In the genomic region with DNA sequence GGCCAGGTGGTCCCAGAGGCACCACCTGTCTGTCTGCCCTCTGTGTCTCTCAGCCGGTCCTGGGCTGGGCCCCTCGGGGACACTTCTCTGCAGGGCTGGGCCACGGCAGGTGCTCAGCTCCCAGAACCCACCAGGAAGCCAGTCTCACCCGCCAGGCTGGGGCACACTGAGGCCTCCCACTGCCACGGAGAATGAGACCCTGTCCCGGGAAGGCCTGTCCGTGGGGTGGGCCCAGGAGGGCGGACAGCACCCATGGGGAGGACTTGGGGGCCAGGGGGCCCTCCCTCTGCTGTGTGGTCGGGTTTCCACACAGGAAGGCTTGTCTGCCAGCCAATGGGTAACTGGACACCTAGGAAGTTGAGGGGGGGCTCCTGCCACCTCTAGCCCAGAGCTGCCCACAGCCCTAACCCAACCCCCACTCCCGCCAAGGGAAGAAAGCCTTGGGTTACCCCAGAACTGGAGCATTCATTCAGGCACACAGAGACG, we compare ENCODE assay signal across 12 cellular contexts. TPM values are rescaled to one million over a fixed set of nuclear protein-coding genes. Genes with fewer than 3 reads are reported as not detected.
A peak's percentile ranks its signal among the peaks of the same experiment; 100 is the strongest.
DNase-seq lines count a peak whose midpoint lies in the region; ATAC-seq, FAIRE-seq and TF ChIP-seq lines count a peak whose summit lies in the region.
"Had no signal": no experiment of that assay in that cellular context is flagged by ENCODE, and none has a peak within 500 bp of the region (broad histone marks: within the 10 kb centered on the region; RNA-seq: fewer than 3 reads in every experiment).

No MANE protein-coding gene starts in this region.

- 20% methylated on average over 1 of the region's 11 CpGs for WGBS in HepG2 (ENCODE audit: low lambda C conversion rate)
- WGBS in right lobe of liver (ENCODE audit: insufficient coverage, low coverage, low lambda C conversion rate, missing lambda C conversion rate): 0% methylated on average over 2 of the region's 11 CpGs

- H3K4me3 ChIP-seq in HepG2 (replicated peaks in 1 of 3; ENCODE audit: insufficient read depth in 1 of 3, low read depth in 2 of 3, low read length in 3 of 3) (peak overlapping the region; percentile 47 to 81 (median 72); a peak in 5 of 6 replicates), right lobe of liver (no peak overlapping the region), OCI-LY3 (ENCODE audit: low read length) (peak overlapping the region; percentile 82), lower lobe of right lung (no peak overlapping the region)

- FAIRE-seq in HepG2 (lab: Jason Lieb, UNC): no peak

- H3K4me2 ChIP-seq in HepG2 (ENCODE audit: low read depth, low read length): peak overlapping the region; percentile 85
- peak overlapping the region; percentile 96 for H3K4me2 ChIP-seq in OCI-LY3 (ENCODE audit: low read length)

- peaks cover 14% of the 10 kb centered on the region for H3K4me1 Mint-ChIP-seq in osteocyte (ENCODE audit: unreplicated experiment)
- peaks cover 11 to 16% of the 10 kb centered on the region in 2 donors for H3K4me1 Mint-ChIP-seq in effector memory CD8-positive, alpha-beta T cell (ENCODE audit: low read depth in 2 of 2)

- POLR2A ChIA-PET in HepG2 (lab: Yijun Ruan, JAX): interaction anchor here (0.6 to 7.4 kb wide), 20 partner anchors 10 to 181 kb away, joined by 3 to 78 read pairs (median 4); a partner anchor contains a TSS

- no peak for TF ChIP-seq RAD21 in HepG2 (CRISPR knock-in tag; IDR thresholded peaks at IDR 0.05)

- no peak for DNase-seq in HepG2 (ENCODE audit: low spot score)
- no peak for DNase-seq in right lobe of liver
- DNase-seq in left kidney (ENCODE audit: low read depth, low spot score): peak; percentile 70
- DNase-seq in lower lobe of right lung: no peak
- DNase-seq in osteocyte (ENCODE audit: extremely low spot score, unreplicated experiment): no peak
- DNase-seq in effector memory CD8-positive, alpha-beta T cell: no peak

- BruUV-seq in HepG2 (replicated peaks; lab: Mats Ljungman, UMichigan): no TSS peak

- no peaks in the 10 kb centered on the region for H3K9me3 ChIP-seq in HepG2 (ENCODE audit: low read length)
- no peaks in the 10 kb centered on the region for H3K9me3 ChIP-seq in right lobe of liver
- no peaks in the 10 kb centered on the region for H3K9me3 ChIP-seq in OCI-LY3 (ENCODE audit: insufficient read depth, low read length)
- H3K9me3 ChIP-seq in lower lobe of right lung: no peaks in the 10 kb centered on the region

- no peak for TF ChIP-seq EP300 in HepG2 (IDR thresholded peaks at IDR 0.05; ENCODE audit: low read depth in 2 of 2, low read length in 2 of 2)
- TF ChIP-seq EP300 in HepG2 (CRISPR knock-in tag; IDR thresholded peaks at IDR 0.05; ENCODE audit: borderline replicate concordance): no peak

- no peak for TF ChIP-seq POLR2A in HepG2 (IDR thresholded peaks at IDR 0.05; ENCODE audit: insufficient read depth in 1 of 2, low read depth in 2 of 2, low read length in 2 of 2)
- TF ChIP-seq POLR2A in right lobe of liver (IDR thresholded peaks at IDR 0.05): no peak

- H3K27ac ChIP-seq in HepG2 (ENCODE audit: extremely low read length, insufficient read depth, low read length): peak overlapping the region; percentile 30
- H3K27ac ChIP-seq in right lobe of liver: no peak overlapping the region
- H3K27ac ChIP-seq in OCI-LY3 (ENCODE audit: low read length): peak overlapping the region; percentile 21
- H3K27ac ChIP-seq in lower lobe of right lung: no peak overlapping the region

- no peak overlapping the region for H3K27ac Mint-ChIP-seq in osteocyte (ENCODE audit: unreplicated experiment)
- H3K27ac Mint-ChIP-seq in effector memory CD8-positive, alpha-beta T cell: no peak overlapping the region
- H3K27ac Mint-ChIP-seq: activated CD4-positive, alpha-beta memory T cell treated with anti-CD3 and anti-CD28 coated beads, Interleukin-2, amount 10 ng/mL, durations not matched to agents 7 days and 5 days; CD4-positive, CD25-positive, alpha-beta regulatory T cell had no signal

- intact Hi-C loops in HepG2 (cut with micrococcal nuclease; ENCODE audit: unreplicated experiment) (loop anchor here (2.0 kb wide), 1 partner anchor 14 kb away; a partner anchor contains a TSS), right lobe of liver (cut with DNase I) (loop anchor here in 1 of 2 donors (10.0 kb wide), 1 partner anchor 52 kb away; a partner anchor contains a TSS), lower lobe of right lung (cut with DNase I) (no loop called here)

- no peaks in the 10 kb centered on the region for H3K9me3 Mint-ChIP-seq in osteocyte (ENCODE audit: unreplicated experiment)
- H3K9me3 Mint-ChIP-seq in effector memory CD8-positive, alpha-beta T cell: no peaks in the 10 kb centered on the region
- H3K9me3 Mint-ChIP-seq: activated CD4-positive, alpha-beta memory T cell treated with anti-CD3 and anti-CD28 coated beads, Interleukin-2, amount 10 ng/mL, durations not matched to agents 7 days and 5 days; CD4-positive, CD25-positive, alpha-beta regulatory T cell had no signal

- H3K4me1 ChIP-seq in HepG2 (ENCODE audit: insufficient read depth, low read length) (peaks cover 49% of the 10 kb centered on the region), right lobe of liver (peaks cover 0 to 9% (median 0%) of the 10 kb centered on the region in 4 donors), OCI-LY3 (ENCODE audit: low read length) (peaks cover 42% of the 10 kb centered on the region), lower lobe of right lung (peaks cover 39% of the 10 kb centered on the region)

- ATAC-seq in HepG2: no peak
- no peak for ATAC-seq in right lobe of liver
- ATAC-seq in lower lobe of right lung: no peak
- no peak for ATAC-seq in GM21619 (IDR thresholded peaks at IDR 0.05; ENCODE audit: unreplicated experiment)
- ATAC-seq in effector memory CD8-positive, alpha-beta T cell (replicated peaks): no peak

- H3K4me3 Mint-ChIP-seq in osteocyte (ENCODE audit: unreplicated experiment): no peak overlapping the region
- H3K4me3 Mint-ChIP-seq in effector memory CD8-positive, alpha-beta T cell: no peak overlapping the region
- H3K4me3 Mint-ChIP-seq: activated CD4-positive, alpha-beta memory T cell treated with anti-CD3 and anti-CD28 coated beads, Interleukin-2, amount 10 ng/mL, durations not matched to agents 7 days and 5 days had no signal

- H3K27me3 ChIP-seq in HepG2 (ENCODE audit: control insufficient read depth in 1 of 2, insufficient read depth in 2 of 2, low read length in 2 of 2) (no peaks in the 10 kb centered on the region), right lobe of liver (no peaks in the 10 kb centered on the region), OCI-LY3 (ENCODE audit: low read depth, low read length) (0 out of 2 replicates have a peak, but pooled peaks cover 2% of the 10 kb centered on the region), lower lobe of right lung (ENCODE audit: low read depth) (peaks cover 26% of the 10 kb centered on the region)

- peaks cover 4% of the 10 kb centered on the region for H4K20me1 ChIP-seq in HepG2 (ENCODE audit: insufficient read depth, low read length)
- peaks cover 5% of the 10 kb centered on the region for H4K20me1 ChIP-seq in OCI-LY3 (ENCODE audit: insufficient read depth, low read length)

- CTCF ChIA-PET in HepG2 (lab: Yijun Ruan, JAX; ENCODE audit: low intra/inter-chr PET ratio, low total read pairs): interaction anchor here (1.0 to 2.6 kb wide), 6 partner anchors 9 to 118 kb away, joined by 3 to 19 read pairs (median 3); a partner anchor contains a TSS

- H3K79me2 ChIP-seq in HepG2 (ENCODE audit: insufficient read depth, low read length) (peaks cover 20% of the 10 kb centered on the region), OCI-LY3 (ENCODE audit: low read length) (peaks cover 35% of the 10 kb centered on the region)

- in situ Hi-C loops in HepG2 (cut with HindIII; ENCODE audit: extremely low pct_ligation_motif_present, low pct_unique_long_range_greater_than_20kb): no loop called here

- no peak for TF ChIP-seq CTCF in HepG2 (CRISPR knock-in tag; IDR thresholded peaks at IDR 0.05)
- TF ChIP-seq CTCF in right lobe of liver (IDR thresholded peaks at IDR 0.05): no peak
- no peak for TF ChIP-seq CTCF in OCI-LY3 (IDR thresholded peaks at IDR 0.05; ENCODE audit: low read depth, low read length)
- no peak for TF ChIP-seq CTCF in lower lobe of right lung (IDR thresholded peaks at IDR 0.05)
- TF ChIP-seq CTCF in osteocyte (IDR thresholded peaks at IDR 0.05): no peak

- no peak overlapping the region for H2AFZ ChIP-seq in HepG2 (ENCODE audit: low read length)
- H2AFZ ChIP-seq in OCI-LY3 (ENCODE audit: low read depth, low read length): no peak overlapping the region

- H3K36me3 Mint-ChIP-seq in osteocyte (ENCODE audit: unreplicated experiment): no peaks in the 10 kb centered on the region
- peaks cover 15% of the 10 kb centered on the region for H3K36me3 Mint-ChIP-seq in effector memory CD8-positive, alpha-beta T cell (ENCODE audit: insufficient read depth)
- H3K36me3 Mint-ChIP-seq: CD4-positive, CD25-positive, alpha-beta regulatory T cell had no signal

- H3K9ac ChIP-seq in HepG2 (ENCODE audit: insufficient read depth, low read depth, low read length) (peak overlapping the region; percentile 66), OCI-LY3 (ENCODE audit: low read length) (peak overlapping the region; percentile 62)

- H3K36me3 ChIP-seq in HepG2 (replicated peaks in 1 of 2; ENCODE audit: control insufficient read depth in 1 of 2, insufficient read depth in 2 of 2, low read length in 2 of 2) (peaks cover 0 to 2% of the 10 kb centered on the region in 2 experiments; a peak in 1 of 5 replicates), right lobe of liver (peaks cover 0 to under 1% (median 0%) of the 10 kb centered on the region in 4 donors), OCI-LY3 (replicated peaks; ENCODE audit: low read depth, low read length) (peaks cover 4% of the 10 kb centered on the region), lower lobe of right lung (peaks cover 3% of the 10 kb centered on the region)

- no peaks in the 10 kb centered on the region for H3K27me3 Mint-ChIP-seq in osteocyte (ENCODE audit: unreplicated experiment)
- peaks cover 4 to 17% of the 10 kb centered on the region in 2 donors for H3K27me3 Mint-ChIP-seq in effector memory CD8-positive, alpha-beta T cell
- H3K27me3 Mint-ChIP-seq: activated CD4-positive, alpha-beta memory T cell treated with anti-CD3 and anti-CD28 coated beads, Interleukin-2, amount 10 ng/mL, durations not matched to agents 7 days and 5 days had no signal

RNA-seq across cellular contexts. Expression of a gene that starts 4.1 kb away (rescaled TPM):
- total RNA-seq in HepG2 (2016; rRNA removed; fragmentation: Illumina TruSeq; extraction: Trizol) (412 and 481 TPM in 2 replicates), right lobe of liver (100 to 1,000 TPM in 5 of 6 experiments, 10 to 100 TPM in 1; 88.4 to 274 (median 124) TPM), lower lobe of right lung (208 TPM), osteocyte (132 and 136 TPM in 2 replicates)
- 96.3 and 106 TPM in 2 replicates for total RNA-seq in HepG2 (2016; cell fraction: cytosol; rRNA removed; fragmentation: Illumina TruSeq; extraction: Trizol; ENCODE audit: low read depth)
- 424 and 467 TPM in 2 replicates for total RNA-seq in HepG2 (2016; cell fraction: insoluble cytoplasmic fraction; rRNA removed; fragmentation: Illumina TruSeq; extraction: Trizol)
- 128 TPM in 2 replicates for total RNA-seq in HepG2 (2016; cell fraction: membrane; rRNA removed; fragmentation: Illumina TruSeq; extraction: Trizol)
- 195 and 203 TPM in 2 replicates for total RNA-seq in HepG2 (2016; cell fraction: nucleus; rRNA removed; fragmentation: Illumina TruSeq; extraction: Trizol)
- polyA plus RNA-seq in HepG2 (2011; rRNA removed): 182 and 243 TPM in 2 replicates
- polyA plus RNA-seq in HepG2 (2011; cell fraction: cytosol; rRNA removed): 251 and 293 TPM in 2 replicates
- 210 and 235 TPM in 2 replicates for polyA plus RNA-seq in HepG2 (2011; cell fraction: nucleus; rRNA removed)
- 190 and 205 TPM in 2 replicates for polyA plus RNA-seq in HepG2 (2012)
- 115 and 121 TPM in 2 replicates for polyA plus RNA-seq in HepG2 (2016; cell fraction: cytosol; fragmentation: Illumina TruSeq; extraction: Trizol; ENCODE audit: low read depth)
- 587 and 625 TPM in 2 replicates for polyA plus RNA-seq in HepG2 (2016; cell fraction: insoluble cytoplasmic fraction; fragmentation: Illumina TruSeq; extraction: Trizol; ENCODE audit: low read depth)
- polyA plus RNA-seq in HepG2 (2016; cell fraction: membrane; fragmentation: Illumina TruSeq; extraction: Trizol; ENCODE audit: low read depth): 115 and 122 TPM in 2 replicates
- polyA plus RNA-seq in HepG2 (2016; cell fraction: nucleus; fragmentation: Illumina TruSeq; extraction: Trizol; ENCODE audit: insufficient read depth, low read depth): 355 and 369 TPM in 2 replicates
- 270 and 721 TPM in 2 replicates for polyA minus RNA-seq in HepG2 (2011; rRNA and poly(A)+ RNA removed; ENCODE audit: low replicate concordance)
- polyA minus RNA-seq in HepG2 (2011; cell fraction: cytosol; rRNA and poly(A)+ RNA removed): 140 and 144 TPM in 2 replicates
- 74.6 and 75.6 TPM in 2 replicates for polyA minus RNA-seq in HepG2 (2011; cell fraction: nucleus; rRNA and poly(A)+ RNA removed)

RNA-seq across cellular contexts. Expression of a gene that starts 6.3 kb away (rescaled TPM):
- 0.38 and 1.0 TPM in 2 replicates for total RNA-seq in HepG2 (2016; rRNA removed; fragmentation: Illumina TruSeq; extraction: Trizol)
- 0.97 and 1.3 TPM in 2 replicates for total RNA-seq in HepG2 (2016; cell fraction: cytosol; rRNA removed; fragmentation: Illumina TruSeq; extraction: Trizol; ENCODE audit: low read depth)
- total RNA-seq in HepG2 (2016; cell fraction: insoluble cytoplasmic fraction; rRNA removed; fragmentation: Illumina TruSeq; extraction: Trizol): 0.51 and 0.97 TPM in 2 replicates
- total RNA-seq in HepG2 (2016; cell fraction: membrane; rRNA removed; fragmentation: Illumina TruSeq; extraction: Trizol): 0.74 and 0.76 TPM in 2 replicates
- total RNA-seq in HepG2 (2016; cell fraction: nucleus; rRNA removed; fragmentation: Illumina TruSeq; extraction: Trizol): 0.60 and 0.81 TPM in 2 replicates
- polyA plus RNA-seq in HepG2 (2011; rRNA removed): 0.07 and 0.20 TPM in 2 replicates
- 0.09 and 0.16 TPM in 2 replicates for polyA plus RNA-seq in HepG2 (2011; cell fraction: cytosol; rRNA removed)
- polyA plus RNA-seq in HepG2 (2011; cell fraction: nucleus; rRNA removed): 0.33 and 0.50 TPM in 2 replicates
- 0.21 and 0.60 TPM in 2 replicates for polyA plus RNA-seq in HepG2 (2012)
- polyA plus RNA-seq in HepG2 (2016; cell fraction: cytosol; fragmentation: Illumina TruSeq; extraction: Trizol; ENCODE audit: low read depth): 0.59 and 0.93 TPM in 2 replicates
- 0.58 and 0.62 TPM in 2 replicates for polyA plus RNA-seq in HepG2 (2016; cell fraction: insoluble cytoplasmic fraction; fragmentation: Illumina TruSeq; extraction: Trizol; ENCODE audit: low read depth)
- 0.52 and 0.70 TPM in 2 replicates for polyA plus RNA-seq in HepG2 (2016; cell fraction: membrane; fragmentation: Illumina TruSeq; extraction: Trizol; ENCODE audit: low read depth)
- polyA plus RNA-seq in HepG2 (2016; cell fraction: nucleus; fragmentation: Illumina TruSeq; extraction: Trizol; ENCODE audit: insufficient read depth, low read depth): 1.2 and 1.8 TPM in 2 replicates
- 0.12 and 0.20 TPM in 2 replicates for polyA minus RNA-seq in HepG2 (2011; rRNA and poly(A)+ RNA removed; ENCODE audit: low replicate concordance)
- not detected in 2 replicates for polyA minus RNA-seq in HepG2 (2011; cell fraction: cytosol; rRNA and poly(A)+ RNA removed)
- polyA minus RNA-seq in HepG2 (2011; cell fraction: nucleus; rRNA and poly(A)+ RNA removed): not detected in 2 replicates
- not detected for total RNA-seq in right lobe of liver
- total RNA-seq in lower lobe of right lung: not detected
- total RNA-seq in osteocyte: not detected in 2 replicates
- total RNA-seq: activated CD4-positive, alpha-beta memory T cell treated with anti-CD3 and anti-CD28 coated beads, Interleukin-2, amount 10 ng/mL, durations not matched to agents 7 days and 5 days; CD4-positive, CD25-positive, alpha-beta regulatory T cell; ureter had no signal
- polyA plus RNA-seq: CD4-positive, CD25-positive, alpha-beta regulatory T cell had no signal

RNA-seq across cellular contexts. Expression of a gene that starts 9.7 kb away (rescaled TPM):
- total RNA-seq in HepG2 (2016; rRNA removed; fragmentation: Illumina TruSeq; extraction: Trizol) (0.09 and 0.10 TPM in 2 replicates), right lobe of liver (not detected), lower lobe of right lung (0.21 TPM), osteocyte (not detected in 2 replicates)
- total RNA-seq in HepG2 (2016; cell fraction: cytosol; rRNA removed; fragmentation: Illumina TruSeq; extraction: Trizol; ENCODE audit: low read depth): not detected in 2 replicates
- total RNA-seq in HepG2 (2016; cell fraction: insoluble cytoplasmic fraction; rRNA removed; fragmentation: Illumina TruSeq; extraction: Trizol): not detected in 2 replicates
- total RNA-seq in HepG2 (2016; cell fraction: membrane; rRNA removed; fragmentation: Illumina TruSeq; extraction: Trizol): 0.12 TPM in 1 of 2 replicates, not detected in the other
- total RNA-seq in HepG2 (2016; cell fraction: nucleus; rRNA removed; fragmentation: Illumina TruSeq; extraction: Trizol): not detected in 2 replicates
- polyA plus RNA-seq in HepG2 (2011; rRNA removed): not detected in 2 replicates
- polyA plus RNA-seq in HepG2 (2011; cell fraction: cytosol; rRNA removed): 0.03 and 0.04 TPM in 2 replicates
- polyA plus RNA-seq in HepG2 (2011; cell fraction: nucleus; rRNA removed): 0.07 and 0.11 TPM in 2 replicates
- 0.33 and 0.51 TPM in 2 replicates for polyA plus RNA-seq in HepG2 (2012)
- not detected in 2 replicates for polyA plus RNA-seq in HepG2 (2016; cell fraction: cytosol; fragmentation: Illumina TruSeq; extraction: Trizol; ENCODE audit: low read depth)
- 0.25 TPM in 1 of 2 replicates, not detected in the other for polyA plus RNA-seq in HepG2 (2016; cell fraction: insoluble cytoplasmic fraction; fragmentation: Illumina TruSeq; extraction: Trizol; ENCODE audit: low read depth)
- not detected in 2 replicates for polyA plus RNA-seq in HepG2 (2016; cell fraction: membrane; fragmentation: Illumina TruSeq; extraction: Trizol; ENCODE audit: low read depth)
- 0.25 TPM in 1 of 2 replicates, not detected in the other for polyA plus RNA-seq in HepG2 (2016; cell fraction: nucleus; fragmentation: Illumina TruSeq; extraction: Trizol; ENCODE audit: insufficient read depth, low read depth)
- 0.10 and 0.44 TPM in 2 replicates for polyA minus RNA-seq in HepG2 (2011; rRNA and poly(A)+ RNA removed; ENCODE audit: low replicate concordance)
- polyA minus RNA-seq in HepG2 (2011; cell fraction: cytosol; rRNA and poly(A)+ RNA removed): not detected in 2 replicates
- polyA minus RNA-seq in HepG2 (2011; cell fraction: nucleus; rRNA and poly(A)+ RNA removed): 0.26 TPM in 1 of 2 replicates, not detected in the other
- total RNA-seq: CD4-positive, CD25-positive, alpha-beta regulatory T cell had no signal
- polyA plus RNA-seq: CD4-positive, CD25-positive, alpha-beta regulatory T cell had no signal

RNA-seq across cellular contexts. Expression of a gene that starts 12.0 kb away (rescaled TPM):
- total RNA-seq in HepG2 (2016; rRNA removed; fragmentation: Illumina TruSeq; extraction: Trizol) (2.1 and 3.4 TPM in 2 replicates), right lobe of liver (1 to 10 TPM in 1 of 6 experiments, under 1 TPM in 4, not detected in 1; 0.20 to 1.2 (median 0.31) TPM), lower lobe of right lung (0.59 TPM), osteocyte (1.5 and 1.7 TPM in 2 replicates)
- total RNA-seq in HepG2 (2016; cell fraction: cytosol; rRNA removed; fragmentation: Illumina TruSeq; extraction: Trizol; ENCODE audit: low read depth): 1.8 and 1.9 TPM in 2 replicates
- total RNA-seq in HepG2 (2016; cell fraction: insoluble cytoplasmic fraction; rRNA removed; fragmentation: Illumina TruSeq; extraction: Trizol): 2.7 and 3.3 TPM in 2 replicates
- 1.3 and 1.4 TPM in 2 replicates for total RNA-seq in HepG2 (2016; cell fraction: membrane; rRNA removed; fragmentation: Illumina TruSeq; extraction: Trizol)
- total RNA-seq in HepG2 (2016; cell fraction: nucleus; rRNA removed; fragmentation: Illumina TruSeq; extraction: Trizol): 1.1 and 1.2 TPM in 2 replicates
- 1.5 and 1.7 TPM in 2 replicates for polyA plus RNA-seq in HepG2 (2011; rRNA removed)
- polyA plus RNA-seq in HepG2 (2011; cell fraction: cytosol; rRNA removed): 0.82 and 1.8 TPM in 2 replicates
- polyA plus RNA-seq in HepG2 (2011; cell fraction: nucleus; rRNA removed): 0.95 and 1.2 TPM in 2 replicates
- polyA plus RNA-seq in HepG2 (2012): 0.80 and 1.1 TPM in 2 replicates
- 1.2 and 1.3 TPM in 2 replicates for polyA plus RNA-seq in HepG2 (2016; cell fraction: cytosol; fragmentation: Illumina TruSeq; extraction: Trizol; ENCODE audit: low read depth)
- polyA plus RNA-seq in HepG2 (2016; cell fraction: insoluble cytoplasmic fraction; fragmentation: Illumina TruSeq; extraction: Trizol; ENCODE audit: low read depth): 3.0 and 3.6 TPM in 2 replicates
- polyA plus RNA-seq in HepG2 (2016; cell fraction: membrane; fragmentation: Illumina TruSeq; extraction: Trizol; ENCODE audit: low read depth): 1.1 and 1.3 TPM in 2 replicates
- polyA plus RNA-seq in HepG2 (2016; cell fraction: nucleus; fragmentation: Illumina TruSeq; extraction: Trizol; ENCODE audit: insufficient read depth, low read depth): 1.2 and 2.1 TPM in 2 replicates
- 2.1 and 2.5 TPM in 2 replicates for polyA minus RNA-seq in HepG2 (2011; rRNA and poly(A)+ RNA removed; ENCODE audit: low replicate concordance)
- 0.49 and 0.97 TPM in 2 replicates for polyA minus RNA-seq in HepG2 (2011; cell fraction: cytosol; rRNA and poly(A)+ RNA removed)
- polyA minus RNA-seq in HepG2 (2011; cell fraction: nucleus; rRNA and poly(A)+ RNA removed): 0.52 and 0.87 TPM in 2 replicates
- total RNA-seq: CD4-positive, CD25-positive, alpha-beta regulatory T cell had no signal
- polyA plus RNA-seq: CD4-positive, CD25-positive, alpha-beta regulatory T cell had no signal

RNA-seq across cellular contexts. Expression of a gene that starts 14.1 kb away (rescaled TPM):
- total RNA-seq in HepG2 (2016; rRNA removed; fragmentation: Illumina TruSeq; extraction: Trizol): not detected in 2 replicates
- total RNA-seq in HepG2 (2016; cell fraction: cytosol; rRNA removed; fragmentation: Illumina TruSeq; extraction: Trizol; ENCODE audit: low read depth): not detected in 2 replicates
- total RNA-seq in HepG2 (2016; cell fraction: insoluble cytoplasmic fraction; rRNA removed; fragmentation: Illumina TruSeq; extraction: Trizol): not detected in 2 replicates
- total RNA-seq in HepG2 (2016; cell fraction: membrane; rRNA removed; fragmentation: Illumina TruSeq; extraction: Trizol): not detected in 2 replicates
- not detected in 2 replicates for total RNA-seq in HepG2 (2016; cell fraction: nucleus; rRNA removed; fragmentation: Illumina TruSeq; extraction: Trizol)
- polyA plus RNA-seq in HepG2 (2011; rRNA removed): not detected in 2 replicates
- not detected in 2 replicates for polyA plus RNA-seq in HepG2 (2011; cell fraction: cytosol; rRNA removed)
- polyA plus RNA-seq in HepG2 (2011; cell fraction: nucleus; rRNA removed): 0.45 and 0.50 TPM in 2 replicates
- polyA plus RNA-seq in HepG2 (2012): 0.27 and 0.35 TPM in 2 replicates
- not detected in 2 replicates for polyA plus RNA-seq in HepG2 (2016; cell fraction: cytosol; fragmentation: Illumina TruSeq; extraction: Trizol; ENCODE audit: low read depth)
- polyA plus RNA-seq in HepG2 (2016; cell fraction: insoluble cytoplasmic fraction; fragmentation: Illumina TruSeq; extraction: Trizol; ENCODE audit: low read depth): not detected in 2 replicates
- polyA plus RNA-seq in HepG2 (2016; cell fraction: membrane; fragmentation: Illumina TruSeq; extraction: Trizol; ENCODE audit: low read depth): not detected in 2 replicates
- polyA plus RNA-seq in HepG2 (2016; cell fraction: nucleus; fragmentation: Illumina TruSeq; extraction: Trizol; ENCODE audit: insufficient read depth, low read depth): not detected in 2 replicates
- 0.23 TPM in 1 of 2 replicates, not detected in the other for polyA minus RNA-seq in HepG2 (2011; rRNA and poly(A)+ RNA removed; ENCODE audit: low replicate concordance)
- not detected in 2 replicates for polyA minus RNA-seq in HepG2 (2011; cell fraction: cytosol; rRNA and poly(A)+ RNA removed)
- not detected in 2 replicates for polyA minus RNA-seq in HepG2 (2011; cell fraction: nucleus; rRNA and poly(A)+ RNA removed)
- total RNA-seq in right lobe of liver: not detected
- 0.38 TPM for total RNA-seq in lower lobe of right lung
- 0.50 and 0.78 TPM in 2 replicates for total RNA-seq in osteocyte
- total RNA-seq: activated CD4-positive, alpha-beta memory T cell treated with anti-CD3 and anti-CD28 coated beads, Interleukin-2, amount 10 ng/mL, durations not matched to agents 7 days and 5 days; CD4-positive, CD25-positive, alpha-beta regulatory T cell; ureter had no signal
- polyA plus RNA-seq: CD4-positive, CD25-positive, alpha-beta regulatory T cell; esophagus had no signal

Comparison
In these comparisons a context has a peak if more than half of its experiments do, and no peak if none do; other contexts are left out.
1. H3K27ac ChIP-seq: peak in HepG2 (single experiment) and OCI-LY3 (single experiment); none in right lobe of liver (0 of 3) and lower lobe of right lung (single experiment).
2. H3K4me3 ChIP-seq: peak in HepG2 (3 of 3) and OCI-LY3 (single experiment); none in right lobe of liver (0 of 3) and lower lobe of right lung (single experiment).